1 cellular context compared by ENCODE assay signal in the genomic region with DNA sequence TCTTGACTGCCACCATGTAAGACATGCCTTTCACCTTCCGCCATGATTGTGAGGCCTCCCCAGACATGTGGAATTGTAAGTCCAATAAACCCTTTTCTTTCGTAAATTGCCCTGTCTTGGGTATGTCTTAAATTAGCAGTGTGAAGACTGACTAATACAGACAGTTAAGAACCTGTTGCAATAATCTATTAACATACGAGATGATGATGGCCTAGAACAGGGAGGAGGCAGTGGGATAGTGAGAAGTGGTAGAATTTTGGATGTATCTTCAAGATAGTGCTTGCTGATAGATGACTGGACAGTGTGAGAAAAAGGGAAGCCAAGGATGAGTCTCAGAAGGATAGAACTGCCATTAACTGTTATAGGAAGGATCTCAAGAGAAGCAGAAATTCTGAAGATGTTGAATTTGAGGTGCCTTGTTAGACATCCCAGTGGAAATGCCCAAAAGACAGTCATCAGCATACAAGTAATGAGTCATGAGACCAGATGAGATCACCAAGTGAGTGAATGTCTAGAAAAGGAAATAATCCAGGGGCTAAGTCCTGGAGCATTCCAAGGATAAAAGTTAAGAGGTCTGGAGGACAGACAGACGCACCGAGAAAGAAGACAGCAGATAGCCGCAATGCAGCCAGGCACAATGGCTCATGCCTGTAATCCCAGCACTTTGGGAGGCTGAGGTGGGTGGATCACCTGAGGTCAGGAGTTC.
TF ChIP-seq lines count a peak whose summit lies in the region.

No MANE protein-coding gene starts in this region.

TF ChIP-seq in K562, 482 proteins besides CTCF, POLR2A, EP300 and RAD21:
- no peak for TF ChIP-seq TCF7L2 (IDR thresholded peaks at IDR 0.05; ENCODE audit: low read depth, low read length)
- TF ChIP-seq ERF (CRISPR knock-in tag; IDR thresholded peaks at IDR 0.05) = no peak
- TF ChIP-seq MYBL2 (IDR thresholded peaks at IDR 0.05; ENCODE audit: low read depth) = no peak
- TF ChIP-seq MYBL2 (CRISPR knock-in tag; IDR thresholded peaks at IDR 0.05; ENCODE audit: borderline replicate concordance) = no peak
- TF ChIP-seq, protein P1, sequence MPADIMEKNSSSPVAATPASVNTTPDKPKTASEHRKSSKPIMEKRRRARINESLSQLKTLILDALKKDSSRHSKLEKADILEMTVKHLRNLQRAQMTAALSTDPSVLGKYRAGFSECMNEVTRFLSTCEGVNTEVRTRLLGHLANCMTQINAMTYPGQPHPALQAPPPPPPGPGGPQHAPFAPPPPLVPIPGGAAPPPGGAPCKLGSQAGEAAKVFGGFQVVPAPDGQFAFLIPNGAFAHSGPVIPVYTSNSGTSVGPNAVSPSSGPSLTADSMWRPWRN (IDR thresholded peaks at IDR 0.05; ENCODE audit: low read depth) = no peak
- no peak for TF ChIP-seq C11orf30 (IDR thresholded peaks at IDR 0.05; ENCODE audit: low read depth)
- TF ChIP-seq IFI16 (CRISPR knock-in tag; IDR thresholded peaks at IDR 0.05) = no peak
- TF ChIP-seq CEBPB (tag; IDR thresholded peaks at IDR 0.05) = no peak
- TF ChIP-seq IRF1 (CRISPR knock-in tag; IDR thresholded peaks at IDR 0.05; ENCODE audit: borderline replicate concordance) = no peak
- no peak for TF ChIP-seq SMARCA5 (IDR thresholded peaks at IDR 0.05)
- peak; percentile 33; the same call in 1 of the 2 replicates for TF ChIP-seq JUND (IDR thresholded peaks at IDR 0.05; ENCODE audit: borderline replicate concordance, low read depth, low read length)
- no peak for TF ChIP-seq JUND (tag; IDR thresholded peaks at IDR 0.05; ENCODE audit: borderline replicate concordance, low read depth, low read length)
- peak; percentile 40 for TF ChIP-seq ZFP36 (IDR thresholded peaks at IDR 0.05; ENCODE audit: low read depth, low read length, partially characterized antibody)
- TF ChIP-seq GTF2A2 (tag; IDR thresholded peaks at IDR 0.05) = no peak
- TF ChIP-seq MAFF (IDR thresholded peaks at IDR 0.05; ENCODE audit: low read length) = no peak
- TF ChIP-seq RBM14 (IDR thresholded peaks at IDR 0.05; ENCODE audit: borderline replicate concordance, insufficient read depth, low read depth, low read length) = no peak
- TF ChIP-seq NBN (IDR thresholded peaks at IDR 0.05; ENCODE audit: low read depth) = no peak
- no peak for TF ChIP-seq MED1 (CRISPR knock-in tag; IDR thresholded peaks at IDR 0.05; ENCODE audit: borderline replicate concordance)
- TF ChIP-seq JUN (IDR thresholded peaks at IDR 0.05; ENCODE audit: borderline replicate concordance, low read depth, low read length) = peak; percentile 59; the same call in 1 of the 2 replicates
- TF ChIP-seq JUN (CRISPR knock-in tag; IDR thresholded peaks at IDR 0.05; ENCODE audit: borderline replicate concordance) = no peak
- peak; percentile 35; the same call in 1 of the 2 replicates for TF ChIP-seq FOSL1 (tag; conservative IDR thresholded peaks at IDR 0.05)
- TF ChIP-seq ATF3 (IDR thresholded peaks at IDR 0.05) = peak; percentile 84
- no peak for TF ChIP-seq ATF3 (CRISPR knock-in tag; conservative IDR thresholded peaks at IDR 0.05)
- no peak for TF ChIP-seq ETS2 (tag; IDR thresholded peaks at IDR 0.05; ENCODE audit: borderline replicate concordance, poor library complexity, severe bottlenecking)
